8 cellular contexts compared by ENCODE assay signal in the genomic region with DNA sequence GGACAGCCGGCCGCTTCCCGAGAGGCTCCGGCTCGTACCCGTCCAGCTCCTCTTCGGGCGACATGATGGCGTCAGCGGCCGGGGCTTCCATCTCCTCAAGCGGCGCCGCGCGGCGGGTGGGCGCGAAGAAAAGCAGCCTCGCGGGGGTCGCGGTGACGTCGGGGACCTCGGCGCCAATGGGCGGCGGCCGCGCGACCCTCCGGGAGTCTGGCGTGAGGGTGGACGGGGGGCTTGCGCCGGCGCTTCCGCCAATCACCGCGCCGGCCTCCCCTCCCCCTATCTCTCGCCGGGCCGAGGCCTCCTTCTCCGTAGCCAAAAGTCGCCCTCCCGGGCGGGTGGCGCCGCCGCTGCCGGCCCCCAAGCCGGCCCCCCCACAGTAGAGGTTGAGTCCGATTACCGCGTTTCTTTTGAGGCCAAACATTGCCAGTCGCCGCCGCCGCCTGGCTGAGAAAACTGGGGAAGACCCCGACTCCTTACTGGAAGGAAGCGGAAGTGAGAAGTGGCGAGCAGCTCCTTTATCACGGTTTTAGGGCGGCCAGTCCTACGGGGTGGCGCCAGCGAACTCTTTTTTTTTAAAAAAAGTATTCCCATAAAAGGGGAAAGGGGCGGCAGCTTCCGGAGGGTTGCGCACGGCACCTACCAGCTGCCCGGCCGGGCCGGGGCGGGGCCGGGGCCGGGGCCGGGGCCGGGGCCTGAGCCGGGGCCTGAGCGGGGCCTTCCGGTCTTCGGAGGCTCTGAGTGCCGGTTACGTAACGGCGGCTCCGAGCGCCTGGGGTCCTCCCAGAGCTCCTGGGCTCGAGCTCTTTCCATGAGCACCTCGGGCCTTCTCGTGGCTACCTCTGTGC. TPM values are rescaled to one million over a fixed set of nuclear protein-coding genes. Genes with fewer than 3 reads are reported as not detected.
DNase-seq lines count a peak whose midpoint lies in the region; ATAC-seq, FAIRE-seq and TF ChIP-seq lines count a peak whose summit lies in the region.

Gene MCL1 (minus strand): TSS at position 501 of the 845 bp plus-strand sequence. CDS start 80 bp downstream, at position 421.

- intact Hi-C loops in kidney (cut with DNase I) = loop anchor here (10.0 kb wide), 1 partner anchor 45 kb away; the partner anchor contains the start of gene ENSA

- DNase-seq in AG10803 (ENCODE audit: low read depth) = peak; percentile 96
- peak; percentile 97 for DNase-seq in NCI-H446 treated with DMSO at 0.1 percent for 48 hours (lab: John Stamatoyannopoulos, UW)
- peak; percentile 88 for DNase-seq in activated CD4-positive, alpha-beta T cell treated with anti-CD3 and anti-CD28 coated beads for 1 hour
- DNase-seq in cerebellar nuclear complex (lab: John Stamatoyannopoulos, UW) = peak; percentile 57 to 90
- peak; percentile 98 for DNase-seq in kidney
- DNase-seq in stimulated activated CD4-positive, alpha-beta T cell treated with anti-CD3 and anti-CD28 coated beads, Interleukin-15, amount 100 ng/mL, for 1 hour (ENCODE audit: low read depth in 1 of 2, low spot score in 1 of 2) = peak; percentile 70 to 71

- no peaks in the 10 kb centered on the region for H3K9me3 ChIP-seq in kidney (ENCODE audit: control insufficient read depth in 1 of 2, low read length in 2 of 2)

- no peak for FAIRE-seq in kidney (lab: Jason Lieb, UNC)

- ATAC-seq in GM19035 (IDR thresholded peaks at IDR 0.05; ENCODE audit: unreplicated experiment) (peak; percentile 93), HG03342 (IDR thresholded peaks at IDR 0.05; ENCODE audit: unreplicated experiment) (peak; percentile 80)

- peak within 1 kb of the TSS; percentile 98 to 100 for H3K9ac ChIP-seq in kidney (ENCODE audit: low read length in 2 of 2)

- H3K4me1 ChIP-seq in kidney (ENCODE audit: control insufficient read depth in 1 of 2, insufficient read depth in 1 of 2, low read depth in 1 of 2, low read length in 2 of 2) = peaks cover 11 to 25% of the 10 kb centered on the region in 2 donors

- H3K27ac ChIP-seq in kidney (ENCODE audit: low read depth in 2 of 2, low read length in 2 of 2) = peak within 1 kb of the TSS; percentile 100

- H3K4me3 ChIP-seq in AG10803 (ENCODE audit: low read length) (peak within 1 kb of the TSS; percentile 99), kidney (ENCODE audit: low read length in 2 of 2) (peak within 1 kb of the TSS; percentile 96 to 99)

- TF ChIP-seq CTCF in AG10803 (conservative IDR thresholded peaks at IDR 0.05; ENCODE audit: low read length) (no peak), kidney (IDR thresholded peaks at IDR 0.05; ENCODE audit: borderline replicate concordance, extremely low read depth, insufficient read depth) (peak; percentile 19)

- H3K36me3 ChIP-seq in kidney (ENCODE audit: control insufficient read depth in 1 of 2, insufficient read depth in 2 of 2, low read length in 2 of 2) = peaks cover 24 to 44% of the 10 kb centered on the region in 2 donors

RNA-seq across cellular contexts. Expression of gene MCL1, which starts in this region (rescaled TPM):
- total RNA-seq in kidney = 253 TPM
- 79.5 TPM for polyA plus RNA-seq in kidney (ENCODE audit: insufficient read depth, low read depth, low replicate concordance)

Comparison
In these comparisons a context has a peak if more than half of its experiments do, and no peak if none do; other contexts are left out.
1. Peak in every context shown above with its lines: DNase-seq, ATAC-seq, H3K4me3 ChIP-seq and H3K27ac ChIP-seq.